ENCODE assay signal across 9 cellular contexts in the genomic region with DNA sequence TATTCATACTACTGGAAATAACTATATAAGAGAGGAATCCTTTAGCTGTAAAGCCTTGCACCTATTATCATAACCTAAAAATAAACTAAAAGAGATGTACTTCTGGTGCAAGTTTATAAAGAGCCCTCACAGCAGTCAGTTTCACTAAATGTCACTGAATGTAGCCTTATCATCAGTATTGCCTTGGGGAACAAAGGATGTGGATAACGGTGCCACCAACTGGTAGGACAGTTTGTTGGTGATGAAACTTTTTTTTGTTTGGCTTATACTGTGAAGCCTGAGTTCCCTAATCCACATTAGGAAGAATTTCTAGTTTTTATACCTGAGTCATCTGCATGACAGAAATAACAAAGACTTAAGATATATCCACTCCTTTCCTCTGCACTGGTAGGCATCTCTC.
DNase-seq lines count a peak whose midpoint lies in the region; ATAC-seq, FAIRE-seq and TF ChIP-seq lines count a peak whose summit lies in the region.
"Had no signal": no experiment of that assay in that cellular context is flagged by ENCODE, and none has a peak within 500 bp of the region (broad histone marks: within the 10 kb centered on the region; RNA-seq: fewer than 3 reads in every experiment).

No MANE protein-coding gene starts in this region.

- ATAC-seq in lung (ENCODE audit: insufficient read depth, low FRiP score) (peak; percentile 55), GM18517 (IDR thresholded peaks at IDR 0.05; ENCODE audit: unreplicated experiment) (no peak), HG03045 (IDR thresholded peaks at IDR 0.05; ENCODE audit: unreplicated experiment) (no peak)

- no peaks in the 10 kb centered on the region for H3K4me1 Mint-ChIP-seq in activated T-cell treated with anti-CD3 and anti-CD28 coated beads, Interleukin-2, amount 50 U/mL, for 24 hours (ENCODE audit: low read depth)

- peaks cover 9% of the 10 kb centered on the region for H3K27me3 Mint-ChIP-seq in activated T-cell treated with anti-CD3 and anti-CD28 coated beads, Interleukin-2, amount 50 U/mL, for 24 hours

- H3K27me3 ChIP-seq in Karpas-422 (ENCODE audit: low read length) = no peaks in the 10 kb centered on the region
- H3K27me3 ChIP-seq in adipocyte (replicated peaks; ENCODE audit: control insufficient read depth, insufficient read depth, low read length) = no peaks in the 10 kb centered on the region
- H3K27me3 ChIP-seq in lung (ENCODE audit: control insufficient read depth, insufficient read depth) = no peaks in the 10 kb centered on the region

- 4 to 14% methylated on average over 1 of the region's 1 CpG for WGBS in lung, 2 donors

- no peaks in the 10 kb centered on the region for H4K20me1 ChIP-seq in Karpas-422 (ENCODE audit: insufficient read depth, low read depth, low read length)

- H3K4me3 ChIP-seq in Karpas-422 (ENCODE audit: low read length) (no peak overlapping the region), adipocyte (ENCODE audit: low read length) (no peak overlapping the region), lung (no peak overlapping the region)
- H3K4me3 ChIP-seq: SK-N-MC had no signal

- DNase-seq in GM12891 (ENCODE audit: insufficient read length, low spot score) (no peak), Karpas-422 (peak; percentile 44), adipocyte (ENCODE audit: low read depth) (peak; percentile 78), lung (ENCODE audit: low spot score) (no peak), midbrain (lab: John Stamatoyannopoulos, UW) (no peak)
- no peak for DNase-seq in activated T-cell treated with anti-CD3 and anti-CD28 coated beads, Interleukin-2, amount 50 U/mL, for 24 hours

- FAIRE-seq in GM12891 (lab: Jason Lieb, UNC) = peak; percentile 51

- H3K9me3 Mint-ChIP-seq in activated T-cell treated with anti-CD3 and anti-CD28 coated beads, Interleukin-2, amount 50 U/mL, for 24 hours = no peaks in the 10 kb centered on the region

- H3K36me3 ChIP-seq in Karpas-422 (ENCODE audit: insufficient read depth, low read length) = no peaks in the 10 kb centered on the region
- H3K36me3 ChIP-seq in adipocyte (ENCODE audit: control insufficient read depth, insufficient read depth, low read length, severe bottlenecking) = no peaks in the 10 kb centered on the region
- no peaks in the 10 kb centered on the region for H3K36me3 ChIP-seq in lung (ENCODE audit: control insufficient read depth in 2 of 2, insufficient read depth in 2 of 2, low read length in 2 of 2)

- H2AFZ ChIP-seq in Karpas-422 (ENCODE audit: low read length) = no peak overlapping the region

- no peak for TF ChIP-seq CTCF in lung (IDR thresholded peaks at IDR 0.05; ENCODE audit: control extremely low read depth, extremely low read depth)

- H3K9ac ChIP-seq in Karpas-422 (ENCODE audit: low read length) (no peak overlapping the region), adipocyte (ENCODE audit: low read length) (no peak overlapping the region)

- no peaks in the 10 kb centered on the region for H3K36me3 Mint-ChIP-seq in activated T-cell treated with anti-CD3 and anti-CD28 coated beads, Interleukin-2, amount 50 U/mL, for 24 hours (ENCODE audit: low read depth)

- no peak overlapping the region for H3K4me2 ChIP-seq in Karpas-422 (ENCODE audit: low read depth, low read length, poor library complexity, severe bottlenecking)

- H3K27ac ChIP-seq in Karpas-422 (ENCODE audit: low read length) = no peak overlapping the region
- H3K27ac ChIP-seq in lung (ENCODE audit: low read depth in 1 of 2, low read length in 1 of 2) = no peak overlapping the region
- H3K27ac ChIP-seq: SK-N-MC had no signal

- no peak overlapping the region for H3K4me3 Mint-ChIP-seq in activated T-cell treated with anti-CD3 and anti-CD28 coated beads, Interleukin-2, amount 50 U/mL, for 24 hours

- no peak overlapping the region for H3K27ac Mint-ChIP-seq in activated T-cell treated with anti-CD3 and anti-CD28 coated beads, Interleukin-2, amount 50 U/mL, for 24 hours

- no peaks in the 10 kb centered on the region for H3K9me3 ChIP-seq in Karpas-422 (ENCODE audit: low read length)
- H3K9me3 ChIP-seq in adipocyte (ENCODE audit: control insufficient read depth, low read length) = no peaks in the 10 kb centered on the region
- H3K9me3 ChIP-seq in lung (ENCODE audit: control insufficient read depth in 2 of 2, insufficient read depth in 1 of 2, low read length in 1 of 2) = no peaks in the 10 kb centered on the region

- no peaks in the 10 kb centered on the region for H3K4me1 ChIP-seq in Karpas-422 (ENCODE audit: low read length)
- H3K4me1 ChIP-seq in adipocyte (ENCODE audit: control insufficient read depth, insufficient read depth, low read length) = peaks cover 6% of the 10 kb centered on the region
- no peaks in the 10 kb centered on the region for H3K4me1 ChIP-seq in lung (ENCODE audit: control insufficient read depth in 2 of 2, insufficient read depth in 2 of 2, low read length in 2 of 2)

- H3K79me2 ChIP-seq in Karpas-422 (ENCODE audit: low read length) = no peaks in the 10 kb centered on the region

- H3K9me2 ChIP-seq in Karpas-422 (replicated peaks; ENCODE audit: insufficient read depth, low read length) = no peaks in the 10 kb centered on the region

- no peak for TF ChIP-seq POLR2A in GM12891 (IDR thresholded peaks at IDR 0.05; ENCODE audit: low read depth, low read length)

TF ChIP-seq in GM12891, 5 proteins besides CTCF, POLR2A, EP300 and RAD21:
- no peak for TF ChIP-seq TAF1 (IDR thresholded peaks at IDR 0.05; ENCODE audit: low read depth, low read length)
- TF ChIP-seq PAX5 (IDR thresholded peaks at IDR 0.05; ENCODE audit: insufficient read depth, low read length, severe bottlenecking) = no peak
- no peak for TF ChIP-seq POU2F2 (IDR thresholded peaks at IDR 0.05; ENCODE audit: low read depth, low read length)
- no peak for TF ChIP-seq SPI1 (IDR thresholded peaks at IDR 0.05; ENCODE audit: low read depth, low read length)

Comparison
In these comparisons a context has a peak if more than half of its experiments do, and no peak if none do; other contexts are left out.
1. DNase-seq: peak in Karpas-422 (single experiment) and adipocyte (single experiment); none in GM12891 (single experiment), lung (single experiment), midbrain (single experiment) and activated T-cell treated with anti-CD3 and anti-CD28 coated beads, Interleukin-2, amount 50 U/mL, for 24 hours (single experiment).